Comparison of ENCODE assay signal across 8 cellular contexts in genomic region chr1:112808861-112809684, GRCh38.
DNase-seq lines count a peak whose midpoint lies in the region; ATAC-seq and TF ChIP-seq lines count a peak whose summit lies in the region.

No MANE protein-coding gene starts in this region.

- no peaks in the 10 kb centered on the region for H3K27me3 ChIP-seq in Caco-2 (replicated peaks; ENCODE audit: control insufficient read depth, insufficient read depth, low read length)

- H3K27me3 Mint-ChIP-seq in Caco-2 (ENCODE audit: insufficient read depth, unreplicated experiment), result no peaks in the 10 kb centered on the region

- no TSS peak for BruUV-seq in Caco-2 (replicated peaks; lab: Mats Ljungman, UMichigan)

- peaks cover 54% of the 10 kb centered on the region for H3K4me1 ChIP-seq in Caco-2

- H3K9me3 Mint-ChIP-seq in Caco-2 (ENCODE audit: unreplicated experiment), result no peaks in the 10 kb centered on the region

- H3K27ac Mint-ChIP-seq in Caco-2 (ENCODE audit: unreplicated experiment), result peak overlapping the region; percentile 59

- DNase-seq in Caco-2 (peak; percentile 79 to 84), HCEC 1CT (peak; percentile 57), NCI-H2171 treated with DMSO at 0.1 percent for 48 hours (lab: John Stamatoyannopoulos, UW) (peak; percentile 50), cerebellum (ENCODE audit: low spot score) (peak; percentile 78), left kidney (ENCODE audit: low read depth, low spot score) (peak; percentile 85)
- DNase-seq in activated CD4-positive, alpha-beta T cell treated with anti-CD3 and anti-CD28 coated beads for 1 hour, result peak; percentile 37
- DNase-seq in stimulated activated CD4-positive, alpha-beta T cell treated with anti-CD3 and anti-CD28 coated beads, Interleukin-4, amount 100 ng/mL, for 1 hour, result peak; percentile 66

- H3K4me1 Mint-ChIP-seq in Caco-2 (ENCODE audit: low read depth, unreplicated experiment), result peaks cover 48% of the 10 kb centered on the region

- CTCF ChIA-PET in Caco-2 (lab: Charles Lee), result interaction anchor here (0.6 to 1.0 kb wide), 2 partner anchors 110 to 264 kb away, joined by 3 read pairs; partner anchors contain the start of gene LRIG2

- H3K36me3 ChIP-seq in Caco-2 (ENCODE audit: control insufficient read depth, insufficient read depth, low read length), result no peaks in the 10 kb centered on the region

- H3K4me3 Mint-ChIP-seq in Caco-2 (ENCODE audit: unreplicated experiment), result no peak overlapping the region

- POLR2A ChIA-PET in Caco-2 (lab: Charles Lee), result no interaction called here

- no peak overlapping the region for H3K4me3 ChIP-seq in Caco-2 (ENCODE audit: low read depth, low read length)

- intact Hi-C loops in Caco-2 (cut with micrococcal nuclease; ENCODE audit: unreplicated experiment), result loop anchor here (1.0 to 10.0 kb wide), 6 partner anchors 23 to 414 kb away; partner anchors contain the start of gene CTTNBP2NL

- peak; percentile 65 to 77 for TF ChIP-seq CTCF in Caco-2 (IDR thresholded peaks at IDR 0.05; ENCODE audit: insufficient read depth in 1 of 2, low read depth in 1 of 2, low read length in 1 of 2, severe bottlenecking in 1 of 2, unreplicated experiment in 1 of 2)

- H3K9me3 ChIP-seq in Caco-2, result no peaks in the 10 kb centered on the region

- no peak for ATAC-seq in GM21529 (IDR thresholded peaks at IDR 0.05; ENCODE audit: unreplicated experiment)

- no peaks in the 10 kb centered on the region for H3K36me3 Mint-ChIP-seq in Caco-2 (ENCODE audit: insufficient read depth, unreplicated experiment)
